Comparison of ENCODE assay signal across 17 cellular contexts in the genomic region with DNA sequence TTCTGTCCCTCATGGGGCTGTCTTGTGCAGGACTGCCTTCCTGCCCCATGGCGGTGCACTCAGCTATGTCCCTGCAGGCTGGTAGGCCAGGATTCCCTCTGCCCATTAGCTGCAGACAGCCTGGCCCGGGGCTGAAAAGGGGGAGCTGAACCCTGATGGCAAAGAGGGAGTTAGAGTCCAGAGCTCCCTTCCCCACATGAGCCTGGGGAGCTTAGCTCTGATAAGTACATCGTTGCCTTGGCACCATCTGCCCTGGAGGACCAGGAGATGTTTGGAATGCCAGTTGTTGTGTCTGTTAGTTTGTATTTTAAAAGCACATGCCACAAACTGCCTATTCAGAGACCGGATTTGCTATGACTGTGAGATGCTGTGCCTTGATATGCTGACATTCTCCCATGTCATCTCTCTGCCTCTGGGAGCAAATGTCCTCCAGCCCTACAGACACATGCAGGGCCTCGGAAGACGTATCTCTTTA.
"Had no signal": no experiment of that assay in that cellular context is flagged by ENCODE, and none has a peak within 500 bp of the region (broad histone marks: within the 10 kb centered on the region; RNA-seq: fewer than 3 reads in every experiment).

No MANE protein-coding gene starts in this region.

- DNase-seq: activated CD4-positive, alpha-beta T cell treated with anti-CD3 and anti-CD28 coated beads, Interleukin-2, amount 50 U/mL, for 4 hours; activated effector memory CD4-positive, alpha-beta T cell treated with anti-CD3 and anti-CD28 coated beads, Interleukin-2, amount 50 U/mL, for 16 hours; activated naive CD8-positive, alpha-beta T cell treated with anti-CD3 and anti-CD28 coated beads for 36 hours; activated T-cell treated with anti-CD3 and anti-CD28 coated beads, Interleukin-2, amount 50 U/mL, for 24 hours; esophagus squamous epithelium; foreskin keratinocyte; head of caudate nucleus; left lung; mesenchymal stem cell; nephron progenitor cell; stimulated activated CD4-positive, alpha-beta T cell treated with anti-CD3 and anti-CD28 coated beads, Interleukin-15, amount 100 ng/mL, for 24 hours; stimulated activated CD4-positive, alpha-beta T cell treated with anti-CD3 and anti-CD28 coated beads, Interleukin-4, amount 100 ng/mL, for 4 hours; stomach; T-helper 17 cell; uterus had no signal

- H3K27ac ChIP-seq: esophagus squamous epithelium, foreskin keratinocyte, left lung, stomach, thoracic aorta, uterus had no signal

- H3K4me1 ChIP-seq: esophagus squamous epithelium, foreskin keratinocyte, uterus had no signal

- H3K27me3 ChIP-seq: esophagus squamous epithelium, foreskin keratinocyte, left lung, stomach, uterus had no signal

- H3K36me3 ChIP-seq: esophagus squamous epithelium, left lung, stomach, thoracic aorta, uterus had no signal

- H3K9me3 ChIP-seq: esophagus squamous epithelium, left lung, stomach, thoracic aorta, uterus had no signal

- ATAC-seq: activated CD4-positive, CD25-positive, alpha-beta regulatory T cell treated with anti-CD3 and anti-CD28 coated beads, Interleukin-2, amount 50 U/mL, for 24 hours; foreskin keratinocyte; left lung; T-helper 17 cell had no signal

- H3K4me3 ChIP-seq: esophagus squamous epithelium, left lung, stomach, thoracic aorta, uterus had no signal
